1 cellular context compared by ENCODE assay signal in the genomic region with DNA sequence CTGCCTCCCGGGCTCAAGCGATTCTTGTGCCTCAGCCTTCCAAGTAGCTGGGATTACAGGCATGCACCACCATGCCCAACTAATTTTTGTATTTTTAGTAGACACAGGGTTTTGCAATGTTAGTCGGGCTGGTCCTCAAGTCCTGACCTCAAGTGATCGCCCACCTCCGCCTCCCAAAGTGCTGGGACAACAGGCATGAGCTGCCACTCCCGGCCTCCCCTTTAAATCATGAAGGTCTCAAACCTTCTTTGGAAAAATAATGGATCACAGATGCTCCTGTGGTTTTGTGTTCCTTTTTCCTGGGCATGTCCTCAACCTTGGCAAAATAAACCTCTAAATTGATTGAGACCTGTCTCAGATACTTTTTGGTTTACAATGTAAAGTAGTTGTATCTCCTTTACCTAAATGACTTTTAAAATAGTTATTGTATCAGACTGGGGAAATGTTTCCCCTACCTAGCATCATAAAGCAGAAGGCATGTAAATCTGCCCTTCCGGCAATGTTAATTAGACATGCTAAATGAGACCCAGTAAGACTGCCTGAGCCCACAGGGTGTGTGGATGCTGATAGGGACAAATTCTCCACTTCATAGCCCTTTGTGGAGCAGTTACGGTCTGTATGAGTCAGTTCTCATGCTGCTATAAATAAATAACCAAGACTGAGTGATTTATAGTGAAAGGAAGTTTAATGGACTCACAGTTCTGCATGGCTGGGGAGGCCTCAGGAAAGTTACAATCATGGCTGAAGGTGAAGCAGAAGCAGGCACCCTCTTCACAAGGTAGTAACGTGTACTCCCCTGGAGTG.
A peak's percentile ranks its signal among the peaks of the same experiment; 100 is the strongest.
TF ChIP-seq lines count a peak whose summit lies in the region.

No MANE protein-coding gene starts in this region.

TF ChIP-seq in GM12878, 131 proteins besides CTCF, POLR2A, EP300 and RAD21 (continued from another document and continues in another):
- TF ChIP-seq, protein P1, sequence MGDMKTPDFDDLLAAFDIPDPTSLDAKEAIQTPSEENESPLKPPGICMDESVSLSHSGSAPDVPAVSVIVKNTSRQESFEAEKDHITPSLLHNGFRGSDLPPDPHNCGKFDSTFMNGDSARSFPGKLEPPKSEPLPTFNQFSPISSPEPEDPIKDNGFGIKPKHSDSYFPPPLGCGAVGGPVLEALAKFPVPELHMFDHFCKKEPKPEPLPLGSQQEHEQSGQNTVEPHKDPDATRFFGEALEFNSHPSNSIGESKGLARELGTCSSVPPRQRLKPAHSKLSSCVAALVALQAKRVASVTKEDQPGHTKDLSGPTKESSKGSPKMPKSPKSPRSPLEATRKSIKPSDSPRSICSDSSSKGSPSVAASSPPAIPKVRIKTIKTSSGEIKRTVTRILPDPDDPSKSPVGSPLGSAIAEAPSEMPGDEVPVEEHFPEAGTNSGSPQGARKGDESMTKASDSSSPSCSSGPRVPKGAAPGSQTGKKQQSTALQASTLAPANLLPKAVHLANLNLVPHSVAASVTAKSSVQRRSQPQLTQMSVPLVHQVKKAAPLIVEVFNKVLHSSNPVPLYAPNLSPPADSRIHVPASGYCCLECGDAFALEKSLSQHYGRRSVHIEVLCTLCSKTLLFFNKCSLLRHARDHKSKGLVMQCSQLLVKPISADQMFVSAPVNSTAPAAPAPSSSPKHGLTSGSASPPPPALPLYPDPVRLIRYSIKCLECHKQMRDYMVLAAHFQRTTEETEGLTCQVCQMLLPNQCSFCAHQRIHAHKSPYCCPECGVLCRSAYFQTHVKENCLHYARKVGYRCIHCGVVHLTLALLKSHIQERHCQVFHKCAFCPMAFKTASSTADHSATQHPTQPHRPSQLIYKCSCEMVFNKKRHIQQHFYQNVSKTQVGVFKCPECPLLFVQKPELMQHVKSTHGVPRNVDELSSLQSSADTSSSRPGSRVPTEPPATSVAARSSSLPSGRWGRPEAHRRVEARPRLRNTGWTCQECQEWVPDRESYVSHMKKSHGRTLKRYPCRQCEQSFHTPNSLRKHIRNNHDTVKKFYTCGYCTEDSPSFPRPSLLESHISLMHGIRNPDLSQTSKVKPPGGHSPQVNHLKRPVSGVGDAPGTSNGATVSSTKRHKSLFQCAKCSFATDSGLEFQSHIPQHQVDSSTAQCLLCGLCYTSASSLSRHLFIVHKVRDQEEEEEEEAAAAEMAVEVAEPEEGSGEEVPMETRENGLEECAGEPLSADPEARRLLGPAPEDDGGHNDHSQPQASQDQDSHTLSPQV (IDR thresholded peaks at IDR 0.05), result no peak
- TF ChIP-seq, protein P2, sequence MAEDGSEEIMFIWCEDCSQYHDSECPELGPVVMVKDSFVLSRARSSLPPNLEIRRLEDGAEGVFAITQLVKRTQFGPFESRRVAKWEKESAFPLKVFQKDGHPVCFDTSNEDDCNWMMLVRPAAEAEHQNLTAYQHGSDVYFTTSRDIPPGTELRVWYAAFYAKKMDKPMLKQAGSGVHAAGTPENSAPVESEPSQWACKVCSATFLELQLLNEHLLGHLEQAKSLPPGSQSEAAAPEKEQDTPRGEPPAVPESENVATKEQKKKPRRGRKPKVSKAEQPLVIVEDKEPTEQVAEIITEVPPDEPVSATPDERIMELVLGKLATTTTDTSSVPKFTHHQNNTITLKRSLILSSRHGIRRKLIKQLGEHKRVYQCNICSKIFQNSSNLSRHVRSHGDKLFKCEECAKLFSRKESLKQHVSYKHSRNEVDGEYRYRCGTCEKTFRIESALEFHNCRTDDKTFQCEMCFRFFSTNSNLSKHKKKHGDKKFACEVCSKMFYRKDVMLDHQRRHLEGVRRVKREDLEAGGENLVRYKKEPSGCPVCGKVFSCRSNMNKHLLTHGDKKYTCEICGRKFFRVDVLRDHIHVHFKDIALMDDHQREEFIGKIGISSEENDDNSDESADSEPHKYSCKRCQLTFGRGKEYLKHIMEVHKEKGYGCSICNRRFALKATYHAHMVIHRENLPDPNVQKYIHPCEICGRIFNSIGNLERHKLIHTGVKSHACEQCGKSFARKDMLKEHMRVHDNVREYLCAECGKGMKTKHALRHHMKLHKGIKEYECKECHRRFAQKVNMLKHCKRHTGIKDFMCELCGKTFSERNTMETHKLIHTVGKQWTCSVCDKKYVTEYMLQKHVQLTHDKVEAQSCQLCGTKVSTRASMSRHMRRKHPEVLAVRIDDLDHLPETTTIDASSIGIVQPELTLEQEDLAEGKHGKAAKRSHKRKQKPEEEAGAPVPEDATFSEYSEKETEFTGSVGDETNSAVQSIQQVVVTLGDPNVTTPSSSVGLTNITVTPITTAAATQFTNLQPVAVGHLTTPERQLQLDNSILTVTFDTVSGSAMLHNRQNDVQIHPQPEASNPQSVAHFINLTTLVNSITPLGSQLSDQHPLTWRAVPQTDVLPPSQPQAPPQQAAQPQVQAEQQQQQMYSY (CRISPR knock-in tag; IDR thresholded peaks at IDR 0.05), result no peak
- TF ChIP-seq CREM (IDR thresholded peaks at IDR 0.05; ENCODE audit: low read depth) (no peak), ZNF24 (IDR thresholded peaks at IDR 0.05) (0 out of 2 replicates have a peak, but pooled peaks have one; percentile 57), ZNF207 (IDR thresholded peaks at IDR 0.05; ENCODE audit: borderline replicate concordance) (no peak), SRF (IDR thresholded peaks at IDR 0.05; ENCODE audit: low read depth in 2 of 2, low read length in 2 of 2) (no peak), NFXL1 (IDR thresholded peaks at IDR 0.05; ENCODE audit: borderline replicate concordance) (no peak), SREBF1 (IDR thresholded peaks at IDR 0.05; ENCODE audit: low read length) (no peak), BMI1 (IDR thresholded peaks at IDR 0.05; ENCODE audit: borderline replicate concordance) (no peak), SMAD5 (IDR thresholded peaks at IDR 0.05; ENCODE audit: low read depth) (no peak), MXI1 (IDR thresholded peaks at IDR 0.05; ENCODE audit: low read depth, low read length) (no peak), MYC (IDR thresholded peaks at IDR 0.05; ENCODE audit: insufficient read depth, insufficient read length, insufficient replicate concordance, low read length, severe bottlenecking) (no peak), TCF7 (IDR thresholded peaks at IDR 0.05; ENCODE audit: borderline replicate concordance) (no peak), SMAD1 (IDR thresholded peaks at IDR 0.05; ENCODE audit: low read depth, partially characterized antibody) (no peak), YY1 (IDR thresholded peaks at IDR 0.05; ENCODE audit: low read depth, low read length) (peak; percentile 50; the same call in 1 of the 2 replicates), MEF2B (IDR thresholded peaks at IDR 0.05; ENCODE audit: partially characterized antibody, poor library complexity, severe bottlenecking) (peak; percentile 82), STAT1 (conservative IDR thresholded peaks at IDR 0.05) (no peak), SIN3A (IDR thresholded peaks at IDR 0.05; ENCODE audit: low read depth, low read length) (no peak), TCF3 (IDR thresholded peaks at IDR 0.05; ENCODE audit: borderline replicate concordance, insufficient read depth, low read depth, low read length) (no peak), SMARCA5 (IDR thresholded peaks at IDR 0.05) (no peak), NBN (IDR thresholded peaks at IDR 0.05) (peak; percentile 38; the same call in 1 of the 2 replicates), POLR2AphosphoS2 (IDR thresholded peaks at IDR 0.05; ENCODE audit: low read depth, low read length) (no peak), RBBP5 (conservative IDR thresholded peaks at IDR 0.05) (no peak), KAT2A (conservative IDR thresholded peaks at IDR 0.05; ENCODE audit: control insufficient read depth, low read depth, low read length) (no peak), GATAD2B (conservative IDR thresholded peaks at IDR 0.05; ENCODE audit: low read depth) (no peak)
- TF ChIP-seq, protein P3, sequence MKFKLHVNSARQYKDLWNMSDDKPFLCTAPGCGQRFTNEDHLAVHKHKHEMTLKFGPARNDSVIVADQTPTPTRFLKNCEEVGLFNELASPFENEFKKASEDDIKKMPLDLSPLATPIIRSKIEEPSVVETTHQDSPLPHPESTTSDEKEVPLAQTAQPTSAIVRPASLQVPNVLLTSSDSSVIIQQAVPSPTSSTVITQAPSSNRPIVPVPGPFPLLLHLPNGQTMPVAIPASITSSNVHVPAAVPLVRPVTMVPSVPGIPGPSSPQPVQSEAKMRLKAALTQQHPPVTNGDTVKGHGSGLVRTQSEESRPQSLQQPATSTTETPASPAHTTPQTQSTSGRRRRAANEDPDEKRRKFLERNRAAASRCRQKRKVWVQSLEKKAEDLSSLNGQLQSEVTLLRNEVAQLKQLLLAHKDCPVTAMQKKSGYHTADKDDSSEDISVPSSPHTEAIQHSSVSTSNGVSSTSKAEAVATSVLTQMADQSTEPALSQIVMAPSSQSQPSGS (IDR thresholded peaks at IDR 0.05; ENCODE audit: low read length), result no peak
- TF ChIP-seq, protein P4, sequence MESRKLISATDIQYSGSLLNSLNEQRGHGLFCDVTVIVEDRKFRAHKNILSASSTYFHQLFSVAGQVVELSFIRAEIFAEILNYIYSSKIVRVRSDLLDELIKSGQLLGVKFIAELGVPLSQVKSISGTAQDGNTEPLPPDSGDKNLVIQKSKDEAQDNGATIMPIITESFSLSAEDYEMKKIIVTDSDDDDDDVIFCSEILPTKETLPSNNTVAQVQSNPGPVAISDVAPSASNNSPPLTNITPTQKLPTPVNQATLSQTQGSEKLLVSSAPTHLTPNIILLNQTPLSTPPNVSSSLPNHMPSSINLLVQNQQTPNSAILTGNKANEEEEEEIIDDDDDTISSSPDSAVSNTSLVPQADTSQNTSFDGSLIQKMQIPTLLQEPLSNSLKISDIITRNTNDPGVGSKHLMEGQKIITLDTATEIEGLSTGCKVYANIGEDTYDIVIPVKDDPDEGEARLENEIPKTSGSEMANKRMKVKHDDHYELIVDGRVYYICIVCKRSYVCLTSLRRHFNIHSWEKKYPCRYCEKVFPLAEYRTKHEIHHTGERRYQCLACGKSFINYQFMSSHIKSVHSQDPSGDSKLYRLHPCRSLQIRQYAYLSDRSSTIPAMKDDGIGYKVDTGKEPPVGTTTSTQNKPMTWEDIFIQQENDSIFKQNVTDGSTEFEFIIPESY (IDR thresholded peaks at IDR 0.05), result no peak
- TF ChIP-seq, protein P5, sequence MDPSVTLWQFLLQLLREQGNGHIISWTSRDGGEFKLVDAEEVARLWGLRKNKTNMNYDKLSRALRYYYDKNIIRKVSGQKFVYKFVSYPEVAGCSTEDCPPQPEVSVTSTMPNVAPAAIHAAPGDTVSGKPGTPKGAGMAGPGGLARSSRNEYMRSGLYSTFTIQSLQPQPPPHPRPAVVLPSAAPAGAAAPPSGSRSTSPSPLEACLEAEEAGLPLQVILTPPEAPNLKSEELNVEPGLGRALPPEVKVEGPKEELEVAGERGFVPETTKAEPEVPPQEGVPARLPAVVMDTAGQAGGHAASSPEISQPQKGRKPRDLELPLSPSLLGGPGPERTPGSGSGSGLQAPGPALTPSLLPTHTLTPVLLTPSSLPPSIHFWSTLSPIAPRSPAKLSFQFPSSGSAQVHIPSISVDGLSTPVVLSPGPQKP (IDR thresholded peaks at IDR 0.05; ENCODE audit: low read depth, low read length), result no peak
- TF ChIP-seq, protein P6, sequence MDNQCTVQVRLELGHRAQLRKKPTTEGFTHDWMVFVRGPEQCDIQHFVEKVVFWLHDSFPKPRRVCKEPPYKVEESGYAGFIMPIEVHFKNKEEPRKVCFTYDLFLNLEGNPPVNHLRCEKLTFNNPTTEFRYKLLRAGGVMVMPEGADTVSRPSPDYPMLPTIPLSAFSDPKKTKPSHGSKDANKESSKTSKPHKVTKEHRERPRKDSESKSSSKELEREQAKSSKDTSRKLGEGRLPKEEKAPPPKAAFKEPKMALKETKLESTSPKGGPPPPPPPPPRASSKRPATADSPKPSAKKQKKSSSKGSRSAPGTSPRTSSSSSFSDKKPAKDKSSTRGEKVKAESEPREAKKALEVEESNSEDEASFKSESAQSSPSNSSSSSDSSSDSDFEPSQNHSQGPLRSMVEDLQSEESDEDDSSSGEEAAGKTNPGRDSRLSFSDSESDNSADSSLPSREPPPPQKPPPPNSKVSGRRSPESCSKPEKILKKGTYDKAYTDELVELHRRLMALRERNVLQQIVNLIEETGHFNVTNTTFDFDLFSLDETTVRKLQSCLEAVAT (IDR thresholded peaks at IDR 0.05), result no peak
- TF ChIP-seq, protein P7, sequence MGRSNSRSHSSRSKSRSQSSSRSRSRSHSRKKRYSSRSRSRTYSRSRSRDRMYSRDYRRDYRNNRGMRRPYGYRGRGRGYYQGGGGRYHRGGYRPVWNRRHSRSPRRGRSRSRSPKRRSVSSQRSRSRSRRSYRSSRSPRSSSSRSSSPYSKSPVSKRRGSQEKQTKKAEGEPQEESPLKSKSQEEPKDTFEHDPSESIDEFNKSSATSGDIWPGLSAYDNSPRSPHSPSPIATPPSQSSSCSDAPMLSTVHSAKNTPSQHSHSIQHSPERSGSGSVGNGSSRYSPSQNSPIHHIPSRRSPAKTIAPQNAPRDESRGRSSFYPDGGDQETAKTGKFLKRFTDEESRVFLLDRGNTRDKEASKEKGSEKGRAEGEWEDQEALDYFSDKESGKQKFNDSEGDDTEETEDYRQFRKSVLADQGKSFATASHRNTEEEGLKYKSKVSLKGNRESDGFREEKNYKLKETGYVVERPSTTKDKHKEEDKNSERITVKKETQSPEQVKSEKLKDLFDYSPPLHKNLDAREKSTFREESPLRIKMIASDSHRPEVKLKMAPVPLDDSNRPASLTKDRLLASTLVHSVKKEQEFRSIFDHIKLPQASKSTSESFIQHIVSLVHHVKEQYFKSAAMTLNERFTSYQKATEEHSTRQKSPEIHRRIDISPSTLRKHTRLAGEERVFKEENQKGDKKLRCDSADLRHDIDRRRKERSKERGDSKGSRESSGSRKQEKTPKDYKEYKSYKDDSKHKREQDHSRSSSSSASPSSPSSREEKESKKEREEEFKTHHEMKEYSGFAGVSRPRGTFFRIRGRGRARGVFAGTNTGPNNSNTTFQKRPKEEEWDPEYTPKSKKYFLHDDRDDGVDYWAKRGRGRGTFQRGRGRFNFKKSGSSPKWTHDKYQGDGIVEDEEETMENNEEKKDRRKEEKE (IDR thresholded peaks at IDR 0.05), result no peak
- TF ChIP-seq, protein P8, sequence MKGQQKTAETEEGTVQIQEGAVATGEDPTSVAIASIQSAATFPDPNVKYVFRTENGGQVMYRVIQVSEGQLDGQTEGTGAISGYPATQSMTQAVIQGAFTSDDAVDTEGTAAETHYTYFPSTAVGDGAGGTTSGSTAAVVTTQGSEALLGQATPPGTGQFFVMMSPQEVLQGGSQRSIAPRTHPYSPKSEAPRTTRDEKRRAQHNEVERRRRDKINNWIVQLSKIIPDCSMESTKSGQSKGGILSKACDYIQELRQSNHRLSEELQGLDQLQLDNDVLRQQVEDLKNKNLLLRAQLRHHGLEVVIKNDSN (IDR thresholded peaks at IDR 0.05; ENCODE audit: borderline replicate concordance, extremely low read length, insufficient read depth, low read depth, low read length), result no peak
